In the genomic region with DNA sequence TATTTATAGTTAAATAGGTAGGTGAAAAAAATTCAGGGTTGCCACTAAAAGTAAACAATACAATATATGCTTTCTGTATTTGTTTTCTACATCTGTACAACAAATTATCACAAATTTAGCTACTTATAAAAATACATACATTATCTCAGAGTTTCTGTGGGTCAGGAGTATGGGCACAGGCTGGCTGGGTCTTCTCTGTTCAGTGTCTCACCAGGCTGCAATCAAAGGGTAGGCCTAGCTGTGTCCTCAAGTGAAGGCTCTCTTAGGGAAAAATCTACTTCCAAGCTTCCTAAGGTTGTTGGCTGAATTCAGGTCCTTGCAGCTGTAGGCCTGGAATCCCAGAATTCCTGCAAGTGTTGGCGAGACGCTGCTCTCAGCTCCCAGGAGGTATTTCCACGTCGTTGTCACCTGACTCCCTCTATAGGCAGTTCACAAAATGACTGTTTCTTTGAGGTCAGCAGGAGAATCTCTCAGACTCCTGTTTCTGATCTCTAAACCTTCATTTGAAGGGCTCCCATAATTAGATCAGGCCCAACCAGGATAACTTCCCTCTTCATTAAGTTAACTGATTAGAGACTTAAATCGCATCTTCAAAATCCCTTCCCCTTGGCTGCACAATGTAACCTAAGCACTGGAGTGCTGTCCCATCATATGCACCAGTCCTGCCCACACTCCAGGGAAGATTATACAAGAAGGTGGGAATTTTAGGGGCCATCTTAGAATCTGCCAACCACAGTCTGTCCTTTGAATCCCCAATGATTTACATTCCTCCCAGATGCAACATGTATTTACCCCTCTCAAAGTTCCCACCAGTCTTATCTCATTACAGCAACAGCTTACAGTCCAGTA, we compare ENCODE assay signal across 8 cellular contexts.
A peak's percentile ranks its signal among the peaks of the same experiment; 100 is the strongest.
DNase-seq lines count a peak whose midpoint lies in the region; ATAC-seq and TF ChIP-seq lines count a peak whose summit lies in the region.

No MANE protein-coding gene starts in this region.

- DNase-seq in ELF-1 (ENCODE audit: low read depth, low spot score) (peak; percentile 82), M059J (ENCODE audit: low read depth) (peak; percentile 25), body of pancreas (peak in 3 of 4 donors; percentile 20 to 46 (median 27)), neuronal stem cell (ENCODE audit: low spot score) (peak; percentile 37)
- no peak for DNase-seq in stimulated activated naive CD8-positive, alpha-beta T cell treated with anti-CD3 and anti-CD28 coated beads, Interleukin-15, amount 100 ng/mL, for 72 hours
- no peak for DNase-seq in stimulated activated CD4-positive, alpha-beta T cell treated with anti-CD3 and anti-CD28 coated beads, Interleukin-4, amount 100 ng/mL, for 24 hours

- no peak overlapping the region for H3K23ac ChIP-seq in neuronal stem cell (ENCODE audit: low read depth, low read length, poor library complexity)

- no peak overlapping the region for H2BK12ac ChIP-seq in neuronal stem cell (ENCODE audit: low read length)

- H4K91ac ChIP-seq in neuronal stem cell (ENCODE audit: low read depth, low read length, poor library complexity): no peak overlapping the region

- H3K36me3 ChIP-seq in body of pancreas (replicated peaks in 1 of 2; ENCODE audit: insufficient read depth in 1 of 2, low read depth in 2 of 2) (no peaks in the 10 kb centered on the region), neuronal stem cell (replicated peaks in 1 of 2; ENCODE audit: control insufficient read depth in 2 of 2, insufficient read depth in 2 of 2, low read length in 2 of 2) (no peaks in the 10 kb centered on the region)

- no peaks in the 10 kb centered on the region for H3K9me3 ChIP-seq in body of pancreas
- H3K9me3 ChIP-seq in neuronal stem cell (replicated peaks in 1 of 2; ENCODE audit: control insufficient read depth in 2 of 2, insufficient read depth in 1 of 2, low read depth in 1 of 2, low read length in 2 of 2): no peaks in the 10 kb centered on the region

- H3K79me1 ChIP-seq in neuronal stem cell (ENCODE audit: low read depth, low read length): no peaks in the 10 kb centered on the region

- H3K4ac ChIP-seq in neuronal stem cell (ENCODE audit: low read length): no peak overlapping the region

- ATAC-seq in GM21528 (IDR thresholded peaks at IDR 0.05; ENCODE audit: low FRiP score, unreplicated experiment): peak; percentile 82
- ATAC-seq in body of pancreas: peak; percentile 35
- ATAC-seq in activated CD4-positive, CD25-positive, alpha-beta regulatory T cell treated with anti-CD3 and anti-CD28 coated beads, Interleukin-2, amount 50 U/mL, for 24 hours: no peak
- no peak for ATAC-seq in stimulated activated naive CD8-positive, alpha-beta T cell treated with anti-CD3 and anti-CD28 coated beads, Interleukin-15, amount 100 ng/mL, for 72 hours

- no peaks in the 10 kb centered on the region for H3K27me3 ChIP-seq in body of pancreas
- H3K27me3 ChIP-seq in neuronal stem cell (ENCODE audit: control insufficient read depth in 3 of 3, insufficient read depth in 3 of 3, low read depth in 1 of 3, low read length in 3 of 3): no peaks in the 10 kb centered on the region

- no peak overlapping the region for H2BK120ac ChIP-seq in neuronal stem cell (ENCODE audit: low read depth, low read length)

- no peak overlapping the region for H2BK15ac ChIP-seq in neuronal stem cell (ENCODE audit: low read length)

- H3K4me3 ChIP-seq in body of pancreas (no peak overlapping the region), neuronal stem cell (ENCODE audit: low read length in 2 of 2) (no peak overlapping the region)

- TF ChIP-seq CTCF in body of pancreas (IDR thresholded peaks at IDR 0.05): peak in 5 of 7 experiments; percentile 8 to 41 (median 30)

- H3K4me2 ChIP-seq in neuronal stem cell (ENCODE audit: insufficient read depth, low read length, poor library complexity, severe bottlenecking): no peak overlapping the region

- intact Hi-C loops in body of pancreas (cut with DNase I): no loop called here

- no peak overlapping the region for H3K9ac ChIP-seq in neuronal stem cell (ENCODE audit: low read depth, low read length, poor library complexity)

- H3K27ac Mint-ChIP-seq in stimulated activated naive CD8-positive, alpha-beta T cell treated with anti-CD3 and anti-CD28 coated beads, Interleukin-15, amount 100 ng/mL, for 72 hours: no peak overlapping the region

- 17 to 18% methylated on average over 5 of the region's 5 CpGs for WGBS in body of pancreas, 2 donors
- no CpG with 5 or more reads among the region's 5 CpGs for whole genome bisulfite sequencing in neuronal stem cell (ENCODE audit: extremely low coverage in 2 of 2, insufficient read length in 2 of 2, insufficient replicate concordance in 1 of 2), 2 donors

- H3K4me3 Mint-ChIP-seq in stimulated activated naive CD8-positive, alpha-beta T cell treated with anti-CD3 and anti-CD28 coated beads, Interleukin-15, amount 100 ng/mL, for 72 hours: no peak overlapping the region

- no peak for TF ChIP-seq POLR2A in body of pancreas (IDR thresholded peaks at IDR 0.05)

- H3K27ac ChIP-seq in body of pancreas: no peak overlapping the region
- H3K27ac ChIP-seq in neuronal stem cell (replicated peaks; ENCODE audit: low read length): no peak overlapping the region

- H4K8ac ChIP-seq in neuronal stem cell (ENCODE audit: low read depth, low read length): no peak overlapping the region

- H3K18ac ChIP-seq in neuronal stem cell (ENCODE audit: low read length): no peak overlapping the region

- H3K14ac ChIP-seq in neuronal stem cell (ENCODE audit: low read length): no peak overlapping the region

- no peaks in the 10 kb centered on the region for H3K9me3 Mint-ChIP-seq in stimulated activated naive CD8-positive, alpha-beta T cell treated with anti-CD3 and anti-CD28 coated beads, Interleukin-15, amount 100 ng/mL, for 72 hours

- H2AK5ac ChIP-seq in neuronal stem cell (ENCODE audit: low read depth, low read length): no peak overlapping the region

- no peaks in the 10 kb centered on the region for H3K27me3 Mint-ChIP-seq in stimulated activated naive CD8-positive, alpha-beta T cell treated with anti-CD3 and anti-CD28 coated beads, Interleukin-15, amount 100 ng/mL, for 72 hours

- H3K4me1 Mint-ChIP-seq in stimulated activated naive CD8-positive, alpha-beta T cell treated with anti-CD3 and anti-CD28 coated beads, Interleukin-15, amount 100 ng/mL, for 72 hours: peaks cover 29% of the 10 kb centered on the region

- H3K4me1 ChIP-seq in body of pancreas: no peaks in the 10 kb centered on the region
- H3K4me1 ChIP-seq in neuronal stem cell (ENCODE audit: control insufficient read depth in 2 of 2, insufficient read depth in 1 of 2, low read depth in 1 of 2, low read length in 2 of 2): no peaks in the 10 kb centered on the region

- H2AFZ ChIP-seq in neuronal stem cell (ENCODE audit: low read length): peak overlapping the region; percentile 74

- H2BK5ac ChIP-seq in neuronal stem cell (ENCODE audit: low read length): no peak overlapping the region

Comparison
In these comparisons a context has a peak if more than half of its experiments do, and no peak if none do; other contexts are left out.
1. DNase-seq: peak in ELF-1 (single experiment), M059J (single experiment), body of pancreas (3 of 4) and neuronal stem cell (single experiment); none in stimulated activated naive CD8-positive, alpha-beta T cell treated with anti-CD3 and anti-CD28 coated beads, Interleukin-15, amount 100 ng/mL, for 72 hours (0 of 2) and stimulated activated CD4-positive, alpha-beta T cell treated with anti-CD3 and anti-CD28 coated beads, Interleukin-4, amount 100 ng/mL, for 24 hours (single experiment).
2. ATAC-seq: peak in GM21528 (single experiment) and body of pancreas (single experiment); none in activated CD4-positive, CD25-positive, alpha-beta regulatory T cell treated with anti-CD3 and anti-CD28 coated beads, Interleukin-2, amount 50 U/mL, for 24 hours (0 of 2) and stimulated activated naive CD8-positive, alpha-beta T cell treated with anti-CD3 and anti-CD28 coated beads, Interleukin-15, amount 100 ng/mL, for 72 hours (single experiment).